9 cellular contexts compared by ENCODE assay signal in the genomic region with DNA sequence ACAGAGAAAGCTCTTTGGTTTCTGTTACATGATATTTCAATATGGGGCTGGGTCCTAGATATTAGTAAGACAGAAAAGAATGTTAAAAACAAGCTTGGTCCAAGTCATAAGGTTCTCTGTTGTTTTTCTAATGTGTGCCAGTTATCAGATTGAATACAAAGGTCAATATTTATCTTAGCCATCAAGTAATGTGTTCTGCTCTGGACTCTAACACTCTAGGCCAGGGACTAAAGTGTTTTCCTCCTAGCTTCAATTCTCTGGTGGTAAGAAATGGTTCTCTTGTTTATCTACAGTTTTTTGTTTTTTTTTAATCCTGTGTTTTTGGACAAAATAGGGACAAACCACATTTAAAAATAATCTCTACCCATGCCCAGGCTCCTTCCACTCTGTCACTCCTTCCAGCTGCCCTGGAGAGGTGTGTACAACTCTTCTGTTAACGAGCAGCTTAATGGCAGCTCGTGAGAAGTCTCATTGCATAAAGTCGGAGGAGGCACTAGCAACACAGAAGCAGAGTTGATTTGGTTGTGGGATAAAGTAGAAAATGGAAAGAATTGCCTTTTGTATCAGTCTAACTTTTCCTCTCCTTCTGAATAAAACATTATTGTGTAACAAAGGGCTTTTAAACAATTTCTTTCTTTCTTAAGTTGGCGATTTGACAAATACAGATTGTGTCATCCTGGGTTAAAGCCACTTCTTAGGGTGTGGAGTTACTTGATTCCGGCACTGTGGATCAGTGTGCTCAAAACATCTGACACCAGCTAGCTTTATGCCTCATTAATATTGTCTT. TPM values are rescaled to one million over a fixed set of nuclear protein-coding genes. Genes with fewer than 3 reads are reported as not detected.
DNase-seq lines count a peak whose midpoint lies in the region; ATAC-seq, FAIRE-seq and TF ChIP-seq lines count a peak whose summit lies in the region.
"Had no signal": no experiment of that assay in that cellular context is flagged by ENCODE, and none has a peak within 500 bp of the region (broad histone marks: within the 10 kb centered on the region; RNA-seq: fewer than 3 reads in every experiment).

No MANE protein-coding gene starts in this region.

- H3K36me3 ChIP-seq in IMR-90 (ENCODE audit: control insufficient read depth, insufficient read depth, low read length) (no peaks in the 10 kb centered on the region), keratinocyte (ENCODE audit: control insufficient read depth in 2 of 2, extremely low read depth in 1 of 2, insufficient read depth in 2 of 2, low read length in 2 of 2) (no peaks in the 10 kb centered on the region), suprapubic skin (no peaks in the 10 kb centered on the region), adrenal gland (replicated peaks in 1 of 2) (no peaks in the 10 kb centered on the region)

- no CpG with 5 or more reads among the region's 5 CpGs for WGBS in IMR-90 (ENCODE audit: extremely low coverage in 2 of 2, insufficient read length in 1 of 2), 2 experiments
- WGBS in suprapubic skin, result 44% methylated on average over 5 of the region's 5 CpGs
- 62 to 74% (median 72%) methylated on average over 5 of the region's 5 CpGs for WGBS in adrenal gland, 4 donors

- H2AK9ac ChIP-seq in IMR-90 (replicated peaks; ENCODE audit: low read depth, low read length, poor library complexity), result no peak overlapping the region

- no peak overlapping the region for H3K4ac ChIP-seq in IMR-90 (ENCODE audit: low read depth, low read length)

- H3K14ac ChIP-seq in IMR-90 (replicated peaks; ENCODE audit: low read depth, low read length), result no peak overlapping the region

- H4K20me1 ChIP-seq in IMR-90 (ENCODE audit: insufficient read depth, low read length) (no peaks in the 10 kb centered on the region), keratinocyte (ENCODE audit: control insufficient read depth, extremely low read depth, insufficient read depth, low read length) (no peaks in the 10 kb centered on the region)

- H3K27ac ChIP-seq in IMR-90 (ENCODE audit: insufficient read depth, low read length) (peak overlapping the region; percentile 53; the same call in 1 of the 2 replicates), keratinocyte (ENCODE audit: control insufficient read depth, insufficient read depth, low read length) (peak overlapping the region; percentile 46), suprapubic skin (peak overlapping the region; percentile 85), adrenal gland (no peak overlapping the region)

- dilution Hi-C loops in IMR-90 (cut with HindIII; ENCODE audit: low sequenced_read_pairs, unreplicated experiment) (no loop called here), keratinocyte (cut with MboI; ENCODE audit: extremely low pct_ligation_motif_present, low sequenced_read_pairs) (no loop called here)

- H2AFZ ChIP-seq in IMR-90 (replicated peaks; ENCODE audit: low read length, poor library complexity) (no peak overlapping the region), keratinocyte (ENCODE audit: control insufficient read depth, low read length) (peak overlapping the region; percentile 16)

- H3K4me2 ChIP-seq in IMR-90 (ENCODE audit: low read depth, low read length) (peak overlapping the region; percentile 82), keratinocyte (ENCODE audit: control insufficient read depth, extremely low read depth, insufficient read depth, low read depth, low read length) (peak overlapping the region; percentile 39)

- peak; percentile 73 for DNase-seq in IMR-90
- DNase-seq in astrocyte of the hippocampus (ENCODE audit: low read depth, low spot score), result peak; percentile 56
- DNase-seq in keratinocyte (ENCODE audit: low read depth, low spot score), result no peak
- DNase-seq in suprapubic skin (ENCODE audit: low spot score in 2 of 2), result no peak
- no peak for DNase-seq in NCI-H1694 (lab: John Stamatoyannopoulos, UW)
- no peak for DNase-seq in UCSD-AML1 (lab: John Stamatoyannopoulos, UW; ENCODE audit: unreplicated experiment)
- DNase-seq in adrenal gland, result no peak
- DNase-seq: NCI-H187 treated with DMSO at 0.1 percent for 48 hours had no signal

- peaks cover 7% of the 10 kb centered on the region; the same call in 1 of the 2 replicates for H3K9me1 ChIP-seq in IMR-90 (ENCODE audit: insufficient read depth, low read length)
- no peaks in the 10 kb centered on the region for H3K9me1 ChIP-seq in keratinocyte (ENCODE audit: control insufficient read depth, extremely low read depth, insufficient read depth, low read length)

- ATAC-seq in IMR-90 (ENCODE audit: low read depth), result peak; percentile 25; the same call in 1 of the 2 replicates
- ATAC-seq in HG02798 (IDR thresholded peaks at IDR 0.05; ENCODE audit: poor library complexity, unreplicated experiment), result no peak

- H3K9ac ChIP-seq in IMR-90 (ENCODE audit: low read depth, low read length) (no peak overlapping the region), keratinocyte (ENCODE audit: control insufficient read depth, extremely low read depth, insufficient read depth, low read length) (no peak overlapping the region)

- H3K4me1 ChIP-seq in IMR-90 (ENCODE audit: control insufficient read depth, insufficient read depth, low read length) (peaks cover 13% of the 10 kb centered on the region), keratinocyte (ENCODE audit: control insufficient read depth, extremely low read depth, insufficient read depth, low read length) (peaks cover 27% of the 10 kb centered on the region), suprapubic skin (peaks cover 10% of the 10 kb centered on the region), adrenal gland (replicated peaks in 1 of 2) (no peaks in the 10 kb centered on the region)

- 0 out of 4 replicates have a peak overlapping the region, but pooled peaks of 1 of the 2 experiments have one; percentile 3 for H4K8ac ChIP-seq in IMR-90 (ENCODE audit: low read depth in 2 of 2, low read length in 2 of 2)

- no TSS peak for BruUV-seq in IMR-90 (replicated peaks; lab: Mats Ljungman, UMichigan)

- no peak for TF ChIP-seq RAD21 in IMR-90 (IDR thresholded peaks at IDR 0.05; ENCODE audit: low read length)

- H3K23ac ChIP-seq in IMR-90 (ENCODE audit: low read depth, low read length), result no peak overlapping the region

- H3K9me3 ChIP-seq in IMR-90 (ENCODE audit: control insufficient read depth, insufficient read depth, low read length), result no peaks in the 10 kb centered on the region
- no peaks in the 10 kb centered on the region for H3K9me3 ChIP-seq in keratinocyte (ENCODE audit: control insufficient read depth, low read depth, low read length)
- H3K9me3 ChIP-seq in suprapubic skin, result no peaks in the 10 kb centered on the region
- no peaks in the 10 kb centered on the region for H3K9me3 ChIP-seq in adrenal gland (replicated peaks in 1 of 3)

- H4K91ac ChIP-seq in IMR-90 (ENCODE audit: insufficient read depth, low read depth, low read length), result no peak overlapping the region

- no peak overlapping the region for H2BK120ac ChIP-seq in IMR-90 (ENCODE audit: low read depth, low read length)

- CTCF ChIA-PET in IMR-90 (lab: Yijun Ruan, JAX), result interaction anchor here (0.5 to 1.4 kb wide), 2 partner anchors 23 to 28 kb away, joined by 3 to 4 read pairs; no protein-coding TSS in a partner anchor

- no peaks in the 10 kb centered on the region for H3K79me2 ChIP-seq in keratinocyte (ENCODE audit: control insufficient read depth, insufficient read depth, low read length)

- intact Hi-C loops in IMR-90 (cut with micrococcal nuclease) (no loop called here), adrenal gland (cut with DNase I) (no loop called here)

- H2BK20ac ChIP-seq in IMR-90 (ENCODE audit: low read depth, low read length), result peak overlapping the region; percentile 68; the same call in 1 of the 2 replicates

- H2BK15ac ChIP-seq in IMR-90 (ENCODE audit: low read depth, low read length), result no peak overlapping the region

- no peak for TF ChIP-seq CTCF in IMR-90 (conservative IDR thresholded peaks at IDR 0.05; ENCODE audit: low read depth, low read length)
- no peak for TF ChIP-seq CTCF in keratinocyte (optimal IDR thresholded peaks at IDR 0.05 in 1 of 3, IDR thresholded peaks at IDR 0.05 in 1 of 3, conservative IDR thresholded peaks at IDR 0.05 in 1 of 3; ENCODE audit: extremely low read depth in 1 of 3, insufficient read depth in 2 of 3, low read length in 3 of 3)
- no peak for TF ChIP-seq CTCF in suprapubic skin (IDR thresholded peaks at IDR 0.05)
- no peak for TF ChIP-seq CTCF in adrenal gland (IDR thresholded peaks at IDR 0.05)

- peak overlapping the region; percentile 88 for H3K18ac ChIP-seq in IMR-90 (ENCODE audit: low read depth, low read length)

- H3K56ac ChIP-seq in IMR-90 (ENCODE audit: extremely low read depth, insufficient read depth, low read length), result no peak overlapping the region

- in situ Hi-C loops in IMR-90 (cut with MboI; ENCODE audit: low sequenced_read_pairs), result no loop called here

- POLR2A ChIA-PET in IMR-90 (lab: Charles Lee; ENCODE audit: unreplicated experiment), result no interaction called here

- no peaks in the 10 kb centered on the region for H3K79me1 ChIP-seq in IMR-90 (ENCODE audit: low read depth in 1 of 2, low read length in 2 of 2)

- H2BK5ac ChIP-seq in IMR-90 (ENCODE audit: low read depth, low read length, poor library complexity, severe bottlenecking), result no peak overlapping the region

- H3K27me3 ChIP-seq in IMR-90 (ENCODE audit: control insufficient read depth, insufficient read depth, low read length) (no peaks in the 10 kb centered on the region), keratinocyte (ENCODE audit: control insufficient read depth, extremely low read depth, insufficient read depth, low read length) (no peaks in the 10 kb centered on the region), suprapubic skin (no peaks in the 10 kb centered on the region), adrenal gland (no peaks in the 10 kb centered on the region)

- peak overlapping the region; percentile 84; the same call in 1 of the 2 replicates for H4K5ac ChIP-seq in IMR-90 (ENCODE audit: low read depth, low read length)

- no peak for FAIRE-seq in keratinocyte (lab: Jason Lieb, UNC)

- TF ChIP-seq EP300 in suprapubic skin (IDR thresholded peaks at IDR 0.05), result no peak

- no peak overlapping the region for H2AK5ac ChIP-seq in IMR-90 (ENCODE audit: low read depth, low read length)

- H3K4me3 ChIP-seq in IMR-90 (ENCODE audit: insufficient read depth, low read depth, low read length), result no peak overlapping the region
- no peak overlapping the region for H3K4me3 ChIP-seq in keratinocyte (ENCODE audit: control insufficient read depth in 2 of 3, extremely low read depth in 1 of 3, insufficient read depth in 2 of 3, low read depth in 1 of 3, low read length in 3 of 3)
- H3K4me3 ChIP-seq in suprapubic skin, result no peak overlapping the region
- H3K4me3 ChIP-seq in adrenal gland, result no peak overlapping the region

- TF ChIP-seq POLR2A in IMR-90 (IDR thresholded peaks at IDR 0.05; ENCODE audit: low read depth, low read length) (no peak), suprapubic skin (IDR thresholded peaks at IDR 0.05) (no peak), adrenal gland (IDR thresholded peaks at IDR 0.05) (no peak)

RNA-seq across cellular contexts. Expression of a gene that starts 8.0 kb away (rescaled TPM):
- total RNA-seq in IMR-90 (2012; rRNA removed), result 11.1 and 12.7 TPM in 2 replicates
- 8.4 and 11.9 TPM in 2 replicates for polyA plus RNA-seq in IMR-90 (2012; rRNA removed)
- 4.1 and 7.3 TPM in 2 replicates for polyA plus RNA-seq in IMR-90 (2012; cell fraction: cytosol; rRNA removed)
- 3.4 and 12.1 TPM in 2 replicates for polyA plus RNA-seq in IMR-90 (2012; cell fraction: nucleus; rRNA removed; ENCODE audit: low replicate concordance)
- 15.8 to 28.1 TPM (median 22.3 TPM) in 3 replicates for polyA plus RNA-seq in keratinocyte
- 26.7 TPM for polyA plus RNA-seq in keratinocyte (2011; ENCODE audit: low read depth)
- 11.6 and 17.9 TPM in 2 replicates for polyA plus RNA-seq in keratinocyte (2011; cell fraction: cytosol; rRNA removed)
- 20.0 and 22.8 TPM in 2 replicates for polyA plus RNA-seq in keratinocyte (2011; cell fraction: nucleus; rRNA removed)
- polyA plus RNA-seq in keratinocyte (2012; ENCODE audit: low replicate concordance), result 17.0 and 17.2 TPM in 2 replicates
- 9.5 to 45.1 TPM (median 15.4 TPM) in 3 replicates for polyA minus RNA-seq in keratinocyte
- polyA minus RNA-seq in keratinocyte (2011; cell fraction: cytosol; rRNA and poly(A)+ RNA removed), result 11.7 TPM
- 15.9 and 29.7 TPM in 2 replicates for polyA minus RNA-seq in keratinocyte (2011; cell fraction: nucleus; rRNA and poly(A)+ RNA removed)
- total RNA-seq in suprapubic skin, result 10 to 100 TPM in 2 of 4 donors, 1 to 10 TPM in 2; 8.0 to 24.1 (median 10.5) TPM
- 10 to 100 TPM in 7 of 8 donors, 1 to 10 TPM in 1; 7.6 to 28.2 (median 17.4) TPM for total RNA-seq in adrenal gland
- 10 to 100 TPM in 1 of 3 donors, 1 to 10 TPM in 2; 4.7 to 16.0 (median 5.6) TPM for polyA plus RNA-seq in adrenal gland

Comparison
In these comparisons a context has a peak if more than half of its experiments do, and no peak if none do; other contexts are left out.
1. DNase-seq: peak in IMR-90 (single experiment) and astrocyte of the hippocampus (single experiment); none in keratinocyte (single experiment), suprapubic skin (0 of 2), NCI-H1694 (single experiment), UCSD-AML1 (single experiment) and adrenal gland (0 of 7).
2. H3K27ac ChIP-seq: peak in IMR-90 (single experiment), keratinocyte (single experiment) and suprapubic skin (single experiment); none in adrenal gland (0 of 5).